ENCODE assay signal across 7 cellular contexts in the genomic region with DNA sequence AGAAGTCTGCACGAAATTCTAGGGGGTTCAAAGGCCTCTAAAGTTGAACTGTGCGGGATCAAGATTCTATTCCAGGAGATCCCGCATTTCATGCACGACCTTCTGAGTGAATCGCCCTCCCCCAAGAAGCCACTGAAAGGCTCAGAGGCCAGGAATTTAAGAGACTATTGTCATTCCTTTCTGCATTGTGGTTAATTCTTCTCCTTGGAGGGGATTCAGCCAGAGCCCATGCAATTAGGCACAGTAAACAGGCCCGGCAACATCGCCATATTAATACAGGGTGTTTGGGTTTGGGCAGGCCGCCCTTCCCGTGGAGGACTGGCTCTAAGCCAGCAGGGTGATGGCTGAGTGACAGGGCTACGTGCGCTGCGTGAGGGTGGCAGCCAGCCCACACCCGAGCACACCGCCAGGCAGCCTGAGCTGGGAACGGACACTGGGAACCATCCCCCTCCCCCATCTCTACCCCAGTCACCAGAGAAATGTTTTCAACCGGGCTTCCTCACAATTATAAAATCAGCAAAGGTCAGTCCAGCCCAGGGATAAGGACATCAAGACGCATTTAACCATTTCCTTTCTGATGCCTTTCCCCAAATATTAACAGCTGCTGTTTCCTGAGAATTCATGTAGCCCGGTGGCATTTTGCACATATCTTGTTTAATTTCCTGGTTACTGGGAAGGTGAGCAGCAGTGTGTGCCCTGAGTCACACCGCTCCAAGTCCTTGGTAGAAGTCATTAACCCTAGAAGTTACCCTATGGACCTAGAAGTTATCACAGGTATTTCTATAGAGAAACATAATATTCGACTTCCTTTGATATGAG. TPM values are rescaled to one million over a fixed set of nuclear protein-coding genes. Genes with fewer than 3 reads are reported as not detected.
DNase-seq lines count a peak whose midpoint lies in the region; ATAC-seq and TF ChIP-seq lines count a peak whose summit lies in the region.

No MANE protein-coding gene starts in this region.

- H3K4me3 Mint-ChIP-seq in immature natural killer cell: no peak overlapping the region

- peaks cover 0 to 4% (median 0%) of the 10 kb centered on the region in 6 donors for H3K9me3 Mint-ChIP-seq in immature natural killer cell

- in situ Hi-C loops in GM13977 (cut with MboI; ENCODE audit: low pct_unique_long_range_greater_than_20kb, low sequenced_read_pairs, unreplicated experiment): no loop called here

- no peak for TF ChIP-seq CTCF in GM13977 (IDR thresholded peaks at IDR 0.05; ENCODE audit: extremely low read depth, insufficient read depth, missing control alignments)

- H3K9ac ChIP-seq in NT2/D1 (ENCODE audit: insufficient read length, low read depth): peak overlapping the region; percentile 63

- H3K4me3 ChIP-seq in NT2/D1 (ENCODE audit: insufficient read length, low read depth) (peak overlapping the region; percentile 15), neuron (ENCODE audit: low read length) (peak overlapping the region; percentile 23), MG63 (no peak overlapping the region)

- H3K4me1 Mint-ChIP-seq in immature natural killer cell: no peaks in the 10 kb centered on the region

- H3K36me3 ChIP-seq in NT2/D1 (ENCODE audit: insufficient read depth, insufficient read length, low read length) (no peaks in the 10 kb centered on the region), neuron (ENCODE audit: insufficient read depth, low read length) (no peaks in the 10 kb centered on the region), MG63 (no peaks in the 10 kb centered on the region)

- ATAC-seq in HG03354 (IDR thresholded peaks at IDR 0.05; ENCODE audit: poor library complexity, severe bottlenecking, unreplicated experiment) (peak; percentile 65), esophagus mucosa (peak; percentile 91)

- H3K4me1 ChIP-seq in NT2/D1 (ENCODE audit: insufficient read depth, insufficient read length) (peaks cover 3% of the 10 kb centered on the region), neuron (ENCODE audit: insufficient read depth, low read length) (peaks cover 16% of the 10 kb centered on the region)

- no peak overlapping the region for H2AFZ ChIP-seq in neuron (ENCODE audit: low read depth, low read length)

- peaks cover 0 to 1% (median 1%) of the 10 kb centered on the region in 3 donors for H3K27me3 Mint-ChIP-seq in immature natural killer cell (ENCODE audit: low read depth in 3 of 3)

- DNase-seq in NT2/D1 (ENCODE audit: low read depth, low spot score) (peak; percentile 63), immature natural killer cell (no peak), GM13977 (ENCODE audit: low spot score) (no peak), MG63 (no peak)

- no peaks in the 10 kb centered on the region for H3K36me3 Mint-ChIP-seq in immature natural killer cell

- H3K9me3 ChIP-seq in NT2/D1 (ENCODE audit: insufficient read depth, low read length) (no peaks in the 10 kb centered on the region), neuron (ENCODE audit: low read length) (no peaks in the 10 kb centered on the region), MG63 (no peaks in the 10 kb centered on the region)

- H3K27ac Mint-ChIP-seq in immature natural killer cell: no peak overlapping the region

- no peaks in the 10 kb centered on the region for H3K27me3 ChIP-seq in NT2/D1 (ENCODE audit: insufficient read depth, insufficient read length)
- no peaks in the 10 kb centered on the region for H3K27me3 ChIP-seq in neuron (ENCODE audit: insufficient read depth, low read length)
- no peaks in the 10 kb centered on the region for H3K27me3 ChIP-seq in MG63

RNA-seq across cellular contexts. Expression of a gene that starts 12.5 kb away (rescaled TPM):
- total RNA-seq in esophagus mucosa: 33.8 TPM
- polyA plus RNA-seq in immature natural killer cell: 1 to 10 TPM; 1.3 to 3.2 (median 1.6) TPM
- total RNA-seq in MG63 (2014; rRNA removed; shearing (Covaris generic); ENCODE audit: low replicate concordance): 4.5 and 9.3 TPM in 2 replicates
